Comparison of ENCODE assay signal across 19 cellular contexts in the genomic region with DNA sequence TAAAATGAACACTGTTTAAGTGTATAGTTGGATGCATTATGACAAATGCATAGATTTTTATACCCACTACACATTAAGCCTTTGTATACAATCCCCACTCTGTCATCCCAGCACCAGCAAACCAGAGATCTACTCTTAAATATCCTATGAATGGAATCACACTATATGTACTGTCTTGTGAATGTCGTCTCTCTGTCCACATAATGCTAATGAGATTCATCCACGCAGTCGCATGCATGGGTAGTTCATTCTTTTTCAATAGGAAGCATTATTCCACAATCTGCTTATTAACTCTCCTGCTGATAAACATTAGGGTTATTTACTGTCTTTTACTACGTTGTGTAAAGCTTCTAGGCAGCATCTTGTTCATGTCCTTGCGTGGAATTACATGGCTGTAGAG.
A peak's percentile ranks its signal among the peaks of the same experiment; 100 is the strongest.
DNase-seq lines count a peak whose midpoint lies in the region; ATAC-seq, FAIRE-seq and TF ChIP-seq lines count a peak whose summit lies in the region.
"Had no signal": no experiment of that assay in that cellular context is flagged by ENCODE, and none has a peak within 500 bp of the region (broad histone marks: within the 10 kb centered on the region; RNA-seq: fewer than 3 reads in every experiment).

No MANE protein-coding gene starts in this region.

- dilution Hi-C loops in IMR-90 (cut with HindIII; ENCODE audit: low sequenced_read_pairs, unreplicated experiment): no loop called here

- no peak overlapping the region for H3K4ac ChIP-seq in IMR-90 (ENCODE audit: low read depth, low read length)

- no peak overlapping the region for H3K56ac ChIP-seq in IMR-90 (ENCODE audit: extremely low read depth, insufficient read depth, low read length)

- POLR2A ChIA-PET in IMR-90 (lab: Charles Lee; ENCODE audit: unreplicated experiment) (no interaction called here), A673 (lab: Charles Lee; ENCODE audit: low non-redundant PET) (no interaction called here)

- H4K5ac ChIP-seq in IMR-90 (ENCODE audit: low read depth, low read length): no peak overlapping the region

- H3K9ac ChIP-seq in IMR-90 (ENCODE audit: low read depth, low read length): no peak overlapping the region

- TF ChIP-seq CTCF in IMR-90 (conservative IDR thresholded peaks at IDR 0.05; ENCODE audit: low read depth, low read length) (no peak), osteoblast (IDR thresholded peaks at IDR 0.05; ENCODE audit: extremely low read depth, low read depth, low read length) (no peak), A673 (conservative IDR thresholded peaks at IDR 0.05; ENCODE audit: low read depth, low read length) (no peak)

- no peak for TF ChIP-seq RAD21 in IMR-90 (IDR thresholded peaks at IDR 0.05; ENCODE audit: low read length)

- H4K8ac ChIP-seq in IMR-90 (ENCODE audit: low read depth in 2 of 2, low read length in 2 of 2): no peak overlapping the region

- H3K27ac ChIP-seq in IMR-90 (ENCODE audit: insufficient read depth, low read length): no peak overlapping the region; the same call in 1 of the 2 replicates
- H3K27ac ChIP-seq in osteoblast (ENCODE audit: low read depth, low read length): no peak overlapping the region
- no peak overlapping the region for H3K27ac ChIP-seq in A673 (ENCODE audit: low read depth, low read length, poor library complexity, severe bottlenecking)
- H3K27ac ChIP-seq: HL-60 had no signal

- TF ChIP-seq POLR2A in IMR-90 (IDR thresholded peaks at IDR 0.05; ENCODE audit: low read depth, low read length): no peak

- H4K91ac ChIP-seq in IMR-90 (ENCODE audit: insufficient read depth, low read depth, low read length): no peak overlapping the region

- H2BK15ac ChIP-seq in IMR-90 (ENCODE audit: low read depth, low read length): no peak overlapping the region

- H4K20me1 ChIP-seq in IMR-90 (ENCODE audit: insufficient read depth, low read length) (no peaks in the 10 kb centered on the region), osteoblast (ENCODE audit: insufficient read depth, low read length) (no peaks in the 10 kb centered on the region)

- H2AK5ac ChIP-seq in IMR-90 (ENCODE audit: low read depth, low read length): no peak overlapping the region

- 0 out of 2 replicates have a peak overlapping the region, but pooled peaks have one; percentile 52 for H2BK120ac ChIP-seq in IMR-90 (ENCODE audit: low read depth, low read length)

- no CpG with 5 or more reads among the region's 5 CpGs for WGBS in IMR-90 (ENCODE audit: extremely low coverage in 2 of 2, insufficient read length in 1 of 2), 2 experiments

- 0 out of 2 replicates have a peak overlapping the region, but pooled peaks have one; percentile 25 for H3K23ac ChIP-seq in IMR-90 (ENCODE audit: low read depth, low read length)

- no peak overlapping the region for H3K4me3 ChIP-seq in IMR-90 (ENCODE audit: insufficient read depth, low read depth, low read length)
- H3K4me3 ChIP-seq in osteoblast (ENCODE audit: insufficient read depth, low read length): no peak overlapping the region
- no peak overlapping the region for H3K4me3 ChIP-seq in A673 (ENCODE audit: low read depth, low read length, poor library complexity, severe bottlenecking)

- CTCF ChIA-PET in IMR-90 (lab: Yijun Ruan, JAX): no interaction called here
- CTCF ChIA-PET in A673 (lab: Charles Lee): no interaction called here

- FAIRE-seq in urothelium cell line (lab: Jason Lieb, UNC): peak; percentile 77
- FAIRE-seq in frontal cortex (lab: Jason Lieb, UNC): no peak

- ATAC-seq in IMR-90 (ENCODE audit: low read depth) (no peak), HG02884 (IDR thresholded peaks at IDR 0.05; ENCODE audit: unreplicated experiment) (no peak)
- ATAC-seq: SK-N-SH treated with all-trans-retinoic acid at 6 μM for 48 hours had no signal

- in situ Hi-C loops in IMR-90 (cut with MboI; ENCODE audit: low sequenced_read_pairs): no loop called here

- H3K9me3 ChIP-seq in IMR-90 (ENCODE audit: control insufficient read depth, insufficient read depth, low read length): no peaks in the 10 kb centered on the region
- no peaks in the 10 kb centered on the region for H3K9me3 ChIP-seq in osteoblast (ENCODE audit: low read depth, low read length)
- H3K9me3 ChIP-seq in A673 (ENCODE audit: low read depth, low read length, poor library complexity, severe bottlenecking): no peaks in the 10 kb centered on the region
- H3K9me3 ChIP-seq: Caco-2 had no signal

- H3K14ac ChIP-seq in IMR-90 (replicated peaks; ENCODE audit: low read depth, low read length): no peak overlapping the region

- peaks cover 2% of the 10 kb centered on the region; the same call in 1 of the 2 replicates for H3K4me1 ChIP-seq in IMR-90 (ENCODE audit: control insufficient read depth, insufficient read depth, low read length)
- H3K4me1 ChIP-seq in osteoblast (ENCODE audit: insufficient read depth, low read length): no peaks in the 10 kb centered on the region
- no peaks in the 10 kb centered on the region for H3K4me1 ChIP-seq in A673 (ENCODE audit: insufficient read depth, low read length, poor library complexity, severe bottlenecking)
- H3K4me1 ChIP-seq: Caco-2 had no signal

- H3K36me3 ChIP-seq in IMR-90 (ENCODE audit: control insufficient read depth, insufficient read depth, low read length) (no peaks in the 10 kb centered on the region), osteoblast (ENCODE audit: insufficient read depth, low read length) (no peaks in the 10 kb centered on the region), A673 (ENCODE audit: insufficient read depth, low read length, poor library complexity, severe bottlenecking) (no peaks in the 10 kb centered on the region)

- H3K9me1 ChIP-seq in IMR-90 (ENCODE audit: insufficient read depth, low read length): 0 out of 2 replicates have a peak, but pooled peaks cover 2% of the 10 kb centered on the region

- no peaks in the 10 kb centered on the region for H3K79me1 ChIP-seq in IMR-90 (ENCODE audit: low read depth in 1 of 2, low read length in 2 of 2)

- H3K4me2 ChIP-seq in IMR-90 (ENCODE audit: low read depth, low read length) (no peak overlapping the region), osteoblast (ENCODE audit: insufficient read depth, low read length) (no peak overlapping the region)

- H3K18ac ChIP-seq in IMR-90 (ENCODE audit: low read depth, low read length): peak overlapping the region; percentile 72; the same call in 1 of the 2 replicates

- H3K27me3 ChIP-seq in IMR-90 (ENCODE audit: control insufficient read depth, insufficient read depth, low read length) (no peaks in the 10 kb centered on the region), osteoblast (ENCODE audit: insufficient read depth, low read length) (no peaks in the 10 kb centered on the region), A673 (replicated peaks; ENCODE audit: insufficient read depth, low read depth, low read length, poor library complexity) (no peaks in the 10 kb centered on the region)

- H2AFZ ChIP-seq in IMR-90 (replicated peaks; ENCODE audit: low read length, poor library complexity) (no peak overlapping the region), osteoblast (ENCODE audit: low read length) (peak overlapping the region; percentile 66)

- no TSS peak for BruUV-seq in IMR-90 (replicated peaks; lab: Mats Ljungman, UMichigan)
- no TSS peak for BruUV-seq in A673 (replicated peaks; lab: Mats Ljungman, UMichigan)

- peak overlapping the region; percentile 34; the same call in 1 of the 2 replicates for H2BK20ac ChIP-seq in IMR-90 (ENCODE audit: low read depth, low read length)

- H2BK5ac ChIP-seq in IMR-90 (ENCODE audit: low read depth, low read length, poor library complexity, severe bottlenecking): no peak overlapping the region

- intact Hi-C loops in IMR-90 (cut with micrococcal nuclease) (no loop called here), A673 (cut with micrococcal nuclease; ENCODE audit: unreplicated experiment) (no loop called here)

- DNase-seq in IMR-90 (no peak), RPMI7951 (ENCODE audit: low read depth) (peak; percentile 29), osteoblast (ENCODE audit: insufficient read length, low spot score, missing footprints) (peak; percentile 4), urothelium cell line (ENCODE audit: low spot score) (no peak), frontal cortex (ENCODE audit: low spot score in 2 of 2) (no peak), A673 (ENCODE audit: low spot score) (no peak)
- DNase-seq: Caco-2; CD4-positive, CD25-positive, alpha-beta regulatory T cell; H7; HFFc6; NCI-H1417 treated with DMSO at 0.1 percent for 48 hours; NCI-H1930; NCI-H2171 treated with DMSO at 0.1 percent for 48 hours; NCI-H748 treated with DMSO at 0.1 percent for 48 hours; RPMI8226; SHP77 treated with DMSO at 0.1 percent for 48 hours had no signal

- no peak overlapping the region for H2AK9ac ChIP-seq in IMR-90 (replicated peaks; ENCODE audit: low read depth, low read length, poor library complexity)

- no peaks in the 10 kb centered on the region for H3K79me2 ChIP-seq in osteoblast (ENCODE audit: insufficient read depth, low read length)

TF ChIP-seq in IMR-90, 13 proteins besides CTCF, POLR2A, EP300 and RAD21:
- TF ChIP-seq FOS (IDR thresholded peaks at IDR 0.05; ENCODE audit: low read depth, low read length) (no peak), MAFK (IDR thresholded peaks at IDR 0.05; ENCODE audit: low read depth, low read length) (no peak), MXI1 (IDR thresholded peaks at IDR 0.05; ENCODE audit: borderline replicate concordance, low read depth, low read length) (no peak), CHD1 (IDR thresholded peaks at IDR 0.05; ENCODE audit: low read depth, low read length) (no peak), CEBPB (IDR thresholded peaks at IDR 0.05; ENCODE audit: low read depth, low read length) (no peak)
- TF ChIP-seq, protein P1, sequence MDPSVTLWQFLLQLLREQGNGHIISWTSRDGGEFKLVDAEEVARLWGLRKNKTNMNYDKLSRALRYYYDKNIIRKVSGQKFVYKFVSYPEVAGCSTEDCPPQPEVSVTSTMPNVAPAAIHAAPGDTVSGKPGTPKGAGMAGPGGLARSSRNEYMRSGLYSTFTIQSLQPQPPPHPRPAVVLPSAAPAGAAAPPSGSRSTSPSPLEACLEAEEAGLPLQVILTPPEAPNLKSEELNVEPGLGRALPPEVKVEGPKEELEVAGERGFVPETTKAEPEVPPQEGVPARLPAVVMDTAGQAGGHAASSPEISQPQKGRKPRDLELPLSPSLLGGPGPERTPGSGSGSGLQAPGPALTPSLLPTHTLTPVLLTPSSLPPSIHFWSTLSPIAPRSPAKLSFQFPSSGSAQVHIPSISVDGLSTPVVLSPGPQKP (IDR thresholded peaks at IDR 0.05; ENCODE audit: borderline replicate concordance, low read depth, low read length): no peak
TF ChIP-seq in IMR-90: peak in this region for 0.

Comparison
In these comparisons a context has a peak if more than half of its experiments do, and no peak if none do; other contexts are left out.
1. DNase-seq: peak in RPMI7951 (single experiment) and osteoblast (single experiment); none in IMR-90 (single experiment), urothelium cell line (single experiment), frontal cortex (0 of 2) and A673 (single experiment).